In the genomic region with DNA sequence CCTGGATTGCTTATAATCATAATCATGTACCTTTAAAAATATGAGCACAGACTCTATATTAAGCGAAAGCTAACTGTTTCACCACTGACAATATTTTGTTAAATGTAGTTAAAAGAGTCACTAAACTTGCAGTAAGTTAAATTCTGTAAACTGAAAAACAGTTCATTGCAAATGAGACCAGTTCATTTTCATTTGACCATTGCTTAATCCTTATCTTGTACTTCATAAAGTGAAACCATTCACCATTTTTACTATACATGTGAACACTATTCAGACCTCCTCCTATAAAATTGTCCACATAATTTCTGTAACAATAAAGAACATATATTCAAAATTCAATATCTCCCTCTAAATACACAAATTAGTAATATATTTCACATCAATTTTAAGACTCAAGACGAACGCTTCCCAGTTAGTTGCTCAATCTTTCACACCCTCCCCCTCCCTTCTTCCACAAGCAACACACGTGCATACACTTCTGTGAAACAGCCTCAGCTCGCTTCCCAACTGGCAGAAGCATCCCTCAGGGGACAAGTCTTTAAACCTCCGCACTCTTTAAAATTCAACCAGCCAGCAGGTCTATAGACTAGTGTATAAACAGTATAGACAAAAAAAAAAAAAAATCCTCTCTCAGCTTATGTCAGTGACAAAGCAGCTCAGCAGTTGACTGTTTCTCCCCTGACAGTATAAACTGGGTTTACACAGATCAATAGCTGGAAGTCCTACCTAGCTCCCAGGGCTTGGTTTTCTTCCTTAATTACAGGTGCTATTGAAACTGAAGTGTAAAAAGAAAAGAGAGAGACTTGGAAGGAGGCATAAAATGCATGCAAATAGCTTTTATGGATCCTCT, we compare ENCODE assay signal across 1 cellular context.
TF ChIP-seq lines count a peak whose summit lies in the region.

No MANE protein-coding gene starts in this region.

TF ChIP-seq in HEK293, 187 proteins besides CTCF, POLR2A, EP300 and RAD21 (continued from another document):
- TF ChIP-seq, protein P1, sequence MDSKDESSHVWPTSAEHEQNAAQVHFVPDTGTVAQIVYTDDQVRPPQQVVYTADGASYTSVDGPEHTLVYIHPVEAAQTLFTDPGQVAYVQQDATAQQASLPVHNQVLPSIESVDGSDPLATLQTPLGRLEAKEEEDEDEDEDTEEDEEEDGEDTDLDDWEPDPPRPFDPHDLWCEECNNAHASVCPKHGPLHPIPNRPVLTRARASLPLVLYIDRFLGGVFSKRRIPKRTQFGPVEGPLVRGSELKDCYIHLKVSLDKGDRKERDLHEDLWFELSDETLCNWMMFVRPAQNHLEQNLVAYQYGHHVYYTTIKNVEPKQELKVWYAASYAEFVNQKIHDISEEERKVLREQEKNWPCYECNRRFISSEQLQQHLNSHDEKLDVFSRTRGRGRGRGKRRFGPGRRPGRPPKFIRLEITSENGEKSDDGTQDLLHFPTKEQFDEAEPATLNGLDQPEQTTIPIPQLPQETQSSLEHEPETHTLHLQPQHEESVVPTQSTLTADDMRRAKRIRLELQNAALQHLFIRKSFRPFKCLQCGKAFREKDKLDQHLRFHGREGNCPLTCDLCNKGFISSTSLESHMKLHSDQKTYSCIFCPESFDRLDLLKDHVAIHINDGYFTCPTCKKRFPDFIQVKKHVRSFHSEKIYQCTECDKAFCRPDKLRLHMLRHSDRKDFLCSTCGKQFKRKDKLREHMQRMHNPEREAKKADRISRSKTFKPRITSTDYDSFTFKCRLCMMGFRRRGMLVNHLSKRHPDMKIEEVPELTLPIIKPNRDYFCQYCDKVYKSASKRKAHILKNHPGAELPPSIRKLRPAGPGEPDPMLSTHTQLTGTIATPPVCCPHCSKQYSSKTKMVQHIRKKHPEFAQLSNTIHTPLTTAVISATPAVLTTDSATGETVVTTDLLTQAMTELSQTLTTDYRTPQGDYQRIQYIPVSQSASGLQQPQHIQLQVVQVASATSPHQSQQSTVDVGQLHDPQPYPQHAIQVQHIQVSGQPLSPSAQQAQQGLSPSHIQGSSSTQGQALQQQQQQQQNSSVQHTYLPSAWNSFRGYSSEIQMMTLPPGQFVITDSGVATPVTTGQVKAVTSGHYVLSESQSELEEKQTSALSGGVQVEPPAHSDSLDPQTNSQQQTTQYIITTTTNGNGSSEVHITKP (tag by site-specific recombination; IDR thresholded peaks at IDR 0.05) = peak; percentile 25; the same call in 1 of the 2 replicates
- TF ChIP-seq WT1 (tag by site-specific recombination; IDR thresholded peaks at IDR 0.05) (no peak), KLF7 (tag by site-specific recombination; IDR thresholded peaks at IDR 0.05; ENCODE audit: borderline replicate concordance) (no peak), GLIS2 (tag by site-specific recombination; IDR thresholded peaks at IDR 0.05) (no peak), ZSCAN30 (tag by site-specific recombination; IDR thresholded peaks at IDR 0.05) (no peak), KLF10 (tag by site-specific recombination; IDR thresholded peaks at IDR 0.05) (0 out of 2 replicates have a peak, but pooled peaks have one; percentile 15), ZNF335 (tag by site-specific recombination; conservative IDR thresholded peaks at IDR 0.05) (0 out of 2 replicates have a peak, but pooled peaks have one; percentile 32)
- TF ChIP-seq, protein P2, sequence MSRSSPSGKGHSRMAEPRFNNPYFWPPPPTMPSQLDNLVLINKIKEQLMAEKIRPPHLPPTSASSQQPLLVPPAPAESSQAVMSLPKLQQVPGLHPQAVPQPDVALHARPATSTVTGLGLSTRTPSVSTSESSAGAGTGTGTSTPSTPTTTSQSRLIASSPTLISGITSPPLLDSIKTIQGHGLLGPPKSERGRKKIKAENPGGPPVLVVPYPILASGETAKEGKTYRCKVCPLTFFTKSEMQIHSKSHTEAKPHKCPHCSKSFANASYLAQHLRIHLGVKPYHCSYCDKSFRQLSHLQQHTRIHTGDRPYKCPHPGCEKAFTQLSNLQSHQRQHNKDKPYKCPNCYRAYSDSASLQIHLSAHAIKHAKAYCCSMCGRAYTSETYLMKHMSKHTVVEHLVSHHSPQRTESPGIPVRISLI (tag by site-specific recombination; IDR thresholded peaks at IDR 0.05) = peak; percentile 37; the same call in 1 of the 2 replicates
